Comparison of ENCODE assay signal across 9 cellular contexts in genomic region chr12:5648692-5649338, GRCh38.
A peak's percentile ranks its signal among the peaks of the same experiment; 100 is the strongest.
DNase-seq lines count a peak whose midpoint lies in the region; ATAC-seq and TF ChIP-seq lines count a peak whose summit lies in the region.
"Had no signal": no experiment of that assay in that cellular context is flagged by ENCODE, and none has a peak within 500 bp of the region (broad histone marks: within the 10 kb centered on the region; RNA-seq: fewer than 3 reads in every experiment).

No MANE protein-coding gene starts in this region.

- DNase-seq in GM12865 (ENCODE audit: low read depth) (peak; percentile 9), NCI-H2227 (lab: John Stamatoyannopoulos, UW; ENCODE audit: unreplicated experiment) (peak; percentile 67), dorsolateral prefrontal cortex (peak in 1 of 10 donors; percentile 32), T-helper 9 cell (no peak), NOMO-1 (lab: John Stamatoyannopoulos, UW; ENCODE audit: unreplicated experiment in 2 of 2) (no peak)
- DNase-seq in naive thymus-derived CD8-positive, alpha-beta T cell: no peak

- no peak overlapping the region for H3K4me3 Mint-ChIP-seq in nephron
- H3K4me3 Mint-ChIP-seq in naive thymus-derived CD8-positive, alpha-beta T cell: no peak overlapping the region

- peaks cover 6% of the 10 kb centered on the region for H3K4me1 Mint-ChIP-seq in nephron
- no peaks in the 10 kb centered on the region for H3K4me1 Mint-ChIP-seq in naive thymus-derived CD8-positive, alpha-beta T cell

- no peaks in the 10 kb centered on the region for H3K9me3 Mint-ChIP-seq in nephron
- H3K9me3 Mint-ChIP-seq in naive thymus-derived CD8-positive, alpha-beta T cell: peaks cover 0 to 2% (median 0%) of the 10 kb centered on the region in 9 donors

- TF ChIP-seq CTCF in GM12865 (IDR thresholded peaks at IDR 0.05; ENCODE audit: insufficient read depth, low read depth, low read length, missing control alignments) (peak; percentile 39), dorsolateral prefrontal cortex (IDR thresholded peaks at IDR 0.05 in 54 of 56, conservative IDR thresholded peaks at IDR 0.05 in 2 of 56; ENCODE audit: low read depth in 1 of 56, partially characterized antibody in 56 of 56) (peak in 47 of 56 donors; percentile 9 to 57 (median 35)), nephron (IDR thresholded peaks at IDR 0.05; ENCODE audit: unreplicated experiment in 3 of 3) (peak; percentile 66 to 77 (median 75))

- POLR2A ChIA-PET in naive thymus-derived CD8-positive, alpha-beta T cell (lab: Charles Lee): no interaction called here

- peaks cover 11% of the 10 kb centered on the region for H3K27me3 Mint-ChIP-seq in nephron (ENCODE audit: low read depth)
- H3K27me3 Mint-ChIP-seq in naive thymus-derived CD8-positive, alpha-beta T cell: peaks cover 9 to 22% (median 17%) of the 10 kb centered on the region in 5 donors

- intact Hi-C loops in dorsolateral prefrontal cortex (cut with DNase I): no loop called here

- peaks cover 0 to 13% (median 0%) of the 10 kb centered on the region in 45 donors for H3K27me3 ChIP-seq in dorsolateral prefrontal cortex

- H3K4me3 ChIP-seq in GM12865 (ENCODE audit: low read depth, low read length) (no peak overlapping the region), dorsolateral prefrontal cortex (no peak overlapping the region)
- H3K4me3 ChIP-seq: SJSA1 had no signal

- ATAC-seq in GM18858 (IDR thresholded peaks at IDR 0.05; ENCODE audit: unreplicated experiment): no peak
- ATAC-seq in naive thymus-derived CD8-positive, alpha-beta T cell: no peak

- H3K36me3 Mint-ChIP-seq in nephron (ENCODE audit: low read depth): no peaks in the 10 kb centered on the region
- no peaks in the 10 kb centered on the region for H3K36me3 Mint-ChIP-seq in naive thymus-derived CD8-positive, alpha-beta T cell

- no peak overlapping the region for H3K27ac ChIP-seq in dorsolateral prefrontal cortex
- H3K27ac ChIP-seq: SJSA1 had no signal

- no peak overlapping the region for H3K27ac Mint-ChIP-seq in nephron
- H3K27ac Mint-ChIP-seq in naive thymus-derived CD8-positive, alpha-beta T cell: no peak overlapping the region

Comparison
In these comparisons a context has a peak if more than half of its experiments do, and no peak if none do; other contexts are left out.
1. DNase-seq: peak in GM12865 (single experiment) and NCI-H2227 (single experiment); none in T-helper 9 cell (single experiment), NOMO-1 (0 of 2) and naive thymus-derived CD8-positive, alpha-beta T cell (0 of 10).
2. Peak in every context shown above with its lines, with median percentiles within 50 percentile points of each other: CTCF ChIP-seq.